In genomic region chr2:207328944-207329386, GRCh38 we compare ENCODE assay signal across 9 cellular contexts.
DNase-seq lines count a peak whose midpoint lies in the region; ATAC-seq, FAIRE-seq and TF ChIP-seq lines count a peak whose summit lies in the region.
"Had no signal": no experiment of that assay in that cellular context is flagged by ENCODE, and none has a peak within 500 bp of the region (broad histone marks: within the 10 kb centered on the region; RNA-seq: fewer than 3 reads in every experiment).

No MANE protein-coding gene starts in this region.

- no peak overlapping the region for H2AFZ ChIP-seq in OCI-LY7 (ENCODE audit: low read length)

- H3K36me3 ChIP-seq in RWPE2 (ENCODE audit: low read depth), result no peaks in the 10 kb centered on the region
- H3K36me3 ChIP-seq in OCI-LY7 (ENCODE audit: insufficient read depth, low read length), result no peaks in the 10 kb centered on the region
- H3K36me3 ChIP-seq in suprapubic skin, result no peaks in the 10 kb centered on the region
- H3K36me3 ChIP-seq: cardiac muscle cell had no signal

- BruUV-seq in OCI-LY7 (replicated peaks; lab: Mats Ljungman, UMichigan), result no TSS peak

- no peaks in the 10 kb centered on the region for H3K79me2 ChIP-seq in OCI-LY7 (ENCODE audit: insufficient read depth, low read depth, low read length)

- H3K4me3 ChIP-seq in RWPE2 (ENCODE audit: severe bottlenecking), result no peak overlapping the region
- H3K4me3 ChIP-seq in OCI-LY7 (ENCODE audit: low read depth, low read length, poor library complexity, severe bottlenecking), result no peak overlapping the region
- no peak overlapping the region for H3K4me3 ChIP-seq in suprapubic skin
- H3K4me3 ChIP-seq: cardiac muscle cell had no signal

- TF ChIP-seq CTCF in RWPE2 (IDR thresholded peaks at IDR 0.05; ENCODE audit: poor library complexity, severe bottlenecking) (no peak), OCI-LY7 (conservative IDR thresholded peaks at IDR 0.05; ENCODE audit: low read length) (no peak), suprapubic skin (IDR thresholded peaks at IDR 0.05) (no peak), omental fat pad (IDR thresholded peaks at IDR 0.05) (no peak)

- no peaks in the 10 kb centered on the region for H3K27me3 ChIP-seq in RWPE2 (ENCODE audit: insufficient read depth, poor library complexity, severe bottlenecking)
- no peaks in the 10 kb centered on the region for H3K27me3 ChIP-seq in suprapubic skin
- H3K27me3 ChIP-seq: cardiac muscle cell had no signal

- FAIRE-seq in HTR-8/SVneo (lab: Jason Lieb, UNC), result no peak

- DNase-seq in CD1c-positive myeloid dendritic cell (ENCODE audit: extremely low spot score), result peak; percentile 64
- no peak for DNase-seq in RWPE2 (ENCODE audit: low spot score)
- no peak for DNase-seq in HTR-8/SVneo (ENCODE audit: insufficient read length, low spot score)
- no peak for DNase-seq in OCI-LY7 (ENCODE audit: low spot score)
- DNase-seq in suprapubic skin (ENCODE audit: low spot score in 2 of 2), result no peak
- DNase-seq in omental fat pad (ENCODE audit: low spot score), result no peak

- H3K27ac ChIP-seq in RWPE2 (ENCODE audit: poor library complexity, severe bottlenecking) (peak overlapping the region; percentile 100), OCI-LY7 (ENCODE audit: low read depth, low read length, poor library complexity, severe bottlenecking) (no peak overlapping the region), suprapubic skin (no peak overlapping the region)
- H3K27ac ChIP-seq: cardiac muscle cell had no signal

- POLR2A ChIA-PET in OCI-LY7 (lab: Charles Lee), result interaction anchor here (0.6 kb wide), 2 partner anchors 32 to 1174 kb away, joined by 4 to 5 read pairs; no protein-coding TSS in a partner anchor

- ATAC-seq in GM18907 (IDR thresholded peaks at IDR 0.05; ENCODE audit: unreplicated experiment) (peak; percentile 38), HG02798 (IDR thresholded peaks at IDR 0.05; ENCODE audit: poor library complexity, unreplicated experiment) (peak; percentile 50), RWPE2 (ENCODE audit: low read depth) (no peak), omental fat pad (ENCODE audit: low FRiP score) (no peak)

- WGBS in suprapubic skin, result 74% methylated on average over 1 of the region's 1 CpG

- no peaks in the 10 kb centered on the region for H3K9me3 ChIP-seq in RWPE2 (ENCODE audit: severe bottlenecking)
- H3K9me3 ChIP-seq in OCI-LY7 (ENCODE audit: low read length), result no peaks in the 10 kb centered on the region
- H3K9me3 ChIP-seq in suprapubic skin, result no peaks in the 10 kb centered on the region

- CTCF ChIA-PET in OCI-LY7 (lab: Charles Lee; ENCODE audit: unreplicated experiment), result no interaction called here

- TF ChIP-seq POLR2A in suprapubic skin (IDR thresholded peaks at IDR 0.05), result no peak

- H3K9me2 ChIP-seq in OCI-LY7 (ENCODE audit: insufficient read depth, low read length), result no peaks in the 10 kb centered on the region

- intact Hi-C loops in OCI-LY7 (cut with micrococcal nuclease; ENCODE audit: unreplicated experiment), result no loop called here

- H3K4me2 ChIP-seq in OCI-LY7 (ENCODE audit: low read length), result no peak overlapping the region

- no peak for TF ChIP-seq EP300 in suprapubic skin (IDR thresholded peaks at IDR 0.05)

- H3K4me1 ChIP-seq in RWPE2 (ENCODE audit: insufficient read depth, poor library complexity, severe bottlenecking), result peaks cover 40% of the 10 kb centered on the region
- H3K4me1 ChIP-seq in OCI-LY7 (ENCODE audit: insufficient read depth, low read length, poor library complexity, severe bottlenecking), result no peaks in the 10 kb centered on the region
- H3K4me1 ChIP-seq in suprapubic skin, result peaks cover 9% of the 10 kb centered on the region

- H4K20me1 ChIP-seq in OCI-LY7 (ENCODE audit: insufficient read depth, low read length), result no peaks in the 10 kb centered on the region

Comparison
In these comparisons a context has a peak if more than half of its experiments do, and no peak if none do; other contexts are left out.
1. ATAC-seq: peak in GM18907 (single experiment) and HG02798 (single experiment); none in RWPE2 (single experiment) and omental fat pad (single experiment).